In genomic region chr2:140770645-140771044, GRCh38 we compare ENCODE assay signal across 21 cellular contexts.
"Had no signal": no experiment of that assay in that cellular context is flagged by ENCODE, and none has a peak within 500 bp of the region (broad histone marks: within the 10 kb centered on the region; RNA-seq: fewer than 3 reads in every experiment).

No MANE protein-coding gene starts in this region.

- ATAC-seq: effector memory CD8-positive, alpha-beta T cell; esophagus mucosa; gastrocnemius medialis; heart left ventricle; left cardiac atrium; left lung; left ventricle myocardium superior; lower lobe of right lung; mucosa of descending colon; naive thymus-derived CD8-positive, alpha-beta T cell had no signal

- DNase-seq: colonic mucosa; cortex of kidney; effector CD8-positive, alpha-beta T cell; effector memory CD8-positive, alpha-beta T cell; endodermal cell; erythroblast; esophagus squamous epithelium; foreskin fibroblast; foreskin melanocyte; gastrocnemius medialis; heart left ventricle; hippocampal formation; left cardiac atrium; left lung; left ventricle myocardium superior; lower lobe of right lung; mesenchymal stem cell; mucosa of descending colon; naive B cell; naive thymus-derived CD8-positive, alpha-beta T cell had no signal
